ENCODE assay signal across 8 cellular contexts in the genomic region with DNA sequence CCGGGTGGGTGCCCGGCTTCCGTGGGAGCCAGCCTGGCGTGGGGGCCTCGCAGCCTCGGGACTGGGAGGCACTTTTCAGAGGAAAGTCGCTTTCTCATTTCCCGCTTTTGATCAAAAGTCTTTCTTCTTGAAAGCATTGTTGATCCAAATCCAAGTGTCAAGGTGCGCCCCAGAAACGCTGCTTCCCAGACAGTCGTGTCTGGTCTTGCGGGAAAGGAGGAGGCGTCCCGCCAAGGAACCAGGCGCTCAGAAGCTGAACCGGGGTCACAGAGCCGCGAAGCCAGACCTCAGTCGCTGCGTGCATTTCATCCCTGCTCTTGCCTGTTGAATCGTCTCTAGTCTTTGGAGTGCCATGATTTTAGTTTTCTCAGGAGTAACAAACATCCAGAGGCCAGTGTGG. TPM values are rescaled to one million over a fixed set of nuclear protein-coding genes. Genes with fewer than 3 reads are reported as not detected.
DNase-seq lines count a peak whose midpoint lies in the region; ATAC-seq and TF ChIP-seq lines count a peak whose summit lies in the region.

No MANE protein-coding gene starts in this region.

- H3K4me3 ChIP-seq in GM12875 (ENCODE audit: low read depth, low read length) (peak overlapping the region; percentile 71), WI38 (ENCODE audit: low read depth, low read length) (peak overlapping the region; percentile 66), foreskin fibroblast (ENCODE audit: low read depth in 1 of 2, low read length in 2 of 2) (peak overlapping the region; percentile 59 to 63), gastrocnemius medialis (peak overlapping the region; percentile 45 to 81 (median 76))

- no peak for DNase-seq in foreskin fibroblast
- no peak for DNase-seq in gastrocnemius medialis
- no peak for DNase-seq in NCI-H2196 (lab: John Stamatoyannopoulos, UW; ENCODE audit: unreplicated experiment)
- no peak for DNase-seq in NCI-H146 treated with DMSO at 0.1 percent for 48 hours (lab: John Stamatoyannopoulos, UW; ENCODE audit: unreplicated experiment)
- no peak for DNase-seq in SHP77 treated with DMSO at 0.1 percent for 48 hours (lab: John Stamatoyannopoulos, UW)

- H3K27ac ChIP-seq in gastrocnemius medialis: peak overlapping the region; percentile 71 to 88 (median 79)

- ATAC-seq in gastrocnemius medialis: no peak
- ATAC-seq in GM19395 (IDR thresholded peaks at IDR 0.05; ENCODE audit: unreplicated experiment): no peak

- intact Hi-C loops in gastrocnemius medialis (cut with DNase I; ENCODE audit: low total_unique reads): loop anchor here (1.0 kb wide), 1 partner anchor 15 kb away; no protein-coding TSS in a partner anchor

- in situ Hi-C loops in gastrocnemius medialis (cut with MboI; ENCODE audit: low sequenced_read_pairs in 4 of 4): no loop called here

- TF ChIP-seq CTCF in GM12875 (IDR thresholded peaks at IDR 0.05; ENCODE audit: borderline replicate concordance, insufficient read depth, low read depth, low read length) (no peak), WI38 (IDR thresholded peaks at IDR 0.05; ENCODE audit: low read depth, low read length) (no peak), foreskin fibroblast (IDR thresholded peaks at IDR 0.05; ENCODE audit: low read depth, low read length) (no peak), gastrocnemius medialis (IDR thresholded peaks at IDR 0.05 in 4 of 5, conservative IDR thresholded peaks at IDR 0.05 in 1 of 5) (no peak)

- H3K4me1 ChIP-seq in gastrocnemius medialis: peaks cover 20 to 24% of the 10 kb centered on the region in 2 donors

- no peaks in the 10 kb centered on the region for H3K27me3 ChIP-seq in gastrocnemius medialis

- H3K36me3 ChIP-seq in gastrocnemius medialis: no peaks in the 10 kb centered on the region

- no peak for TF ChIP-seq POLR2A in gastrocnemius medialis (IDR thresholded peaks at IDR 0.05)

- no peaks in the 10 kb centered on the region for H3K9me3 ChIP-seq in gastrocnemius medialis

RNA-seq across cellular contexts. Expression of gene BNIP3, which starts 1.1 kb away (rescaled TPM):
- total RNA-seq in gastrocnemius medialis: 1,000 to 10,000 TPM in 1 of 4 donors, 100 to 1,000 TPM in 3; 337 to 1,280 (median 583) TPM
